ENCODE assay signal across 20 cellular contexts in the genomic region with DNA sequence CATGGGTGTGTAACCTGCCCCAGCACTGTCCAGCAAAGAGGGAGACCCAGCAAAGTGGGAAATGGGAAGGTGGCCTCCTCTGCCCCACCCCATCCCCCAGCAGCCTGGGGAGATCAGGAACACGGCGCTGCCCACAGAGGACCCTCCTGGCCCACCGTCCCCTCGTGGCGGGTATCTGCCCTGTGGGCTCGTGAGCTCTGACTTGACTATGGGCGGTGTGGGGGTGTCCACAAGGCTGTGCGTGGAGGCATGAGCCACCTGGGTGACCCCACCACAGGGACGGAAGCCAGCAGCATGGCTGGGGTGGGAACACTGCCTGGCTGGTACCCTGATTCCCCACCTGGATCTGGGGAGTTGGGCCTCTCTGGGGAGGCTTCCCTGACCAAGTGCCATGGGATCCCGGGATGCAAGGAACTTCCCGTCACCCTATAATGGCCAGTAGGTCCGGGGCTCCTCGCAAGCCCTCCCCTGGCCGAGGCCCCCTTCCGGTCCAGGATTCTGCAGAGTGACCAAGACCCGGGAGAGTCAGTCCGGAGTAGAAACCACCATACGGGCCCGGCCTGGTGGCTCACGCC. TPM values are rescaled to one million over a fixed set of nuclear protein-coding genes. Genes with fewer than 3 reads are reported as not detected.
"Had no signal": no experiment of that assay in that cellular context is flagged by ENCODE, and none has a peak within 500 bp of the region (broad histone marks: within the 10 kb centered on the region; RNA-seq: fewer than 3 reads in every experiment).

No MANE protein-coding gene starts in this region.

- H3K9me3 Mint-ChIP-seq: activated naive CD4-positive, alpha-beta T cell treated with anti-CD3 and anti-CD28 coated beads, Interleukin-2, amount 50 U/mL, for 72 hours; activated T-cell treated with anti-CD3 and anti-CD28 coated beads, Interleukin-2, amount 50 U/mL, for 24 hours; activated T-helper 17 cell treated with anti-CD3 and anti-CD28 coated beads, Interleukin-2, amount 50 U/mL, for 72 hours; mesothelial cell of epicardium; nephron progenitor cell; stimulated activated naive CD8-positive, alpha-beta T cell treated with anti-CD3 and anti-CD28 coated beads, Interleukin-15, Interleukin-2, amounts not matched to agents 100 ng/mL and 50 ng/mL, for 24 hours had no signal

- DNase-seq: activated CD4-positive, CD25-positive, alpha-beta regulatory T cell treated with anti-CD3 and anti-CD28 coated beads, Interleukin-2, amount 50 U/mL, for 72 hours; activated T-cell treated with anti-CD3 and anti-CD28 coated beads, Interleukin-2, amount 50 U/mL, for 24 hours; hypothalamus; nephron progenitor cell; occipital lobe; stimulated activated CD4-positive, alpha-beta T cell treated with anti-CD3 and anti-CD28 coated beads, Interleukin-2, amount 100 ng/mL, for 48 hours had no signal

- H3K4me3 ChIP-seq: breast epithelium, coronary artery, esophagus muscularis mucosa, lung, tibial nerve had no signal

- ATAC-seq: SK-N-SH treated with all-trans-retinoic acid at 6 μM for 48 hours had no signal

- H3K4me3 Mint-ChIP-seq: mesothelial cell of epicardium, nephron progenitor cell had no signal

- H3K36me3 Mint-ChIP-seq: activated naive CD4-positive, alpha-beta T cell treated with anti-CD3 and anti-CD28 coated beads, Interleukin-2, amount 50 U/mL, for 72 hours; mesothelial cell of epicardium had no signal

- H3K36me3 ChIP-seq: breast epithelium, esophagus muscularis mucosa, tibial nerve had no signal

- H3K27ac Mint-ChIP-seq: activated T-helper 17 cell treated with anti-CD3 and anti-CD28 coated beads, Interleukin-2, amount 50 U/mL, for 72 hours; mesothelial cell of epicardium; nephron progenitor cell; stimulated activated naive CD8-positive, alpha-beta T cell treated with anti-CD3 and anti-CD28 coated beads, Interleukin-15, Interleukin-2, amounts not matched to agents 100 ng/mL and 50 ng/mL, for 24 hours had no signal

- H3K9me3 ChIP-seq: breast epithelium, esophagus muscularis mucosa, tibial nerve had no signal

- H3K27me3 ChIP-seq: breast epithelium had no signal

- H3K27ac ChIP-seq: breast epithelium, coronary artery, esophagus muscularis mucosa, tibial nerve had no signal

RNA-seq across cellular contexts. Expression of gene SLC6A19, which starts 29.3 kb away (rescaled TPM):
- total RNA-seq: activated naive CD4-positive, alpha-beta T cell treated with anti-CD3 and anti-CD28 coated beads, Interleukin-2, amount 50 U/mL, for 72 hours; activated T-helper 17 cell treated with anti-CD3 and anti-CD28 coated beads, Interleukin-2, amount 50 U/mL, for 72 hours; breast epithelium; esophagus muscularis mucosa; frontal cortex; mesothelial cell of epicardium; occipital lobe; renal cortical epithelial cell; T-helper 2 cell treated with Interferon-gamma antibody and Interleukin-4, amounts not matched to agents 100 ng/mL and 5 ng/mL, for 36 hours; urinary bladder had no signal
- polyA plus RNA-seq: lung, urinary bladder had no signal

RNA-seq across cellular contexts. Expression of gene SLC6A18, which starts 53.1 kb away (rescaled TPM):
- total RNA-seq: activated naive CD4-positive, alpha-beta T cell treated with anti-CD3 and anti-CD28 coated beads, Interleukin-2, amount 50 U/mL, for 72 hours; activated T-helper 17 cell treated with anti-CD3 and anti-CD28 coated beads, Interleukin-2, amount 50 U/mL, for 72 hours; breast epithelium; esophagus muscularis mucosa; frontal cortex; lung; mesothelial cell of epicardium; occipital lobe; renal cortical epithelial cell; T-helper 2 cell treated with Interferon-gamma antibody and Interleukin-4, amounts not matched to agents 100 ng/mL and 5 ng/mL, for 36 hours; tibial nerve; urinary bladder had no signal
- polyA plus RNA-seq: lung, urinary bladder had no signal
